Comparison of ENCODE assay signal across 16 cellular contexts in genomic region chr1:64950284-64950809, GRCh38. TPM values are rescaled to one million over a fixed set of nuclear protein-coding genes. Genes with fewer than 3 reads are reported as not detected.
DNase-seq lines count a peak whose midpoint lies in the region; ATAC-seq and TF ChIP-seq lines count a peak whose summit lies in the region.
"Had no signal": no experiment of that assay in that cellular context is flagged by ENCODE, and none has a peak within 500 bp of the region (broad histone marks: within the 10 kb centered on the region; RNA-seq: fewer than 3 reads in every experiment).

No MANE protein-coding gene starts in this region.

- CTCF ChIA-PET in activated CD8-positive, alpha-beta memory T cell treated with anti-CD3 and anti-CD28 coated beads, Interleukin-2, amount 10 ng/mL, durations not matched to agents 7 days and 5 days (lab: Charles Lee), result no interaction called here
- CTCF ChIA-PET in HEK293 (lab: Yijun Ruan, JAX), result interaction anchor here (0.7 kb wide), 1 partner anchor 70 kb away, joined by 3 read pairs; no protein-coding TSS in a partner anchor

- H3K36me3 Mint-ChIP-seq in activated CD8-positive, alpha-beta memory T cell treated with anti-CD3 and anti-CD28 coated beads, Interleukin-2, amount 10 ng/mL, durations not matched to agents 7 days and 5 days, result peaks cover 9% of the 10 kb centered on the region
- H3K36me3 Mint-ChIP-seq in activated naive CD8-positive, alpha-beta T cell treated with anti-CD3 and anti-CD28 coated beads, Interleukin-2, amount 50 U/mL, for 24 hours (ENCODE audit: low read depth), result peaks cover 1% of the 10 kb centered on the region
- H3K36me3 Mint-ChIP-seq in T-helper 2 cell treated with Interferon-gamma antibody and Interleukin-4, amounts not matched to agents 5 μg/mL and 100 μg/mL, for 36 hours (ENCODE audit: low read depth), result peaks cover 4% of the 10 kb centered on the region

- H3K4me1 ChIP-seq in HEK293 (ENCODE audit: control insufficient read depth, insufficient read depth, low read length), result peaks cover 11% of the 10 kb centered on the region; the same call in 1 of the 2 replicates
- H3K4me1 ChIP-seq in neutrophil (ENCODE audit: control insufficient read depth in 1 of 2, insufficient read depth in 1 of 2, low read depth in 1 of 2, low read length in 1 of 2), result peaks cover 10 to 28% of the 10 kb centered on the region in 2 experiments

- H3K27me3 ChIP-seq in neutrophil, result no peaks in the 10 kb centered on the region
- H3K27me3 ChIP-seq: left lung, spleen had no signal

- H3K36me3 ChIP-seq in HEK293 (ENCODE audit: control insufficient read depth in 2 of 2, insufficient read depth in 1 of 2, low read length in 2 of 2) (no peaks in the 10 kb centered on the region), neutrophil (no peaks in the 10 kb centered on the region)
- H3K36me3 ChIP-seq: left lung had no signal

- no peak for DNase-seq in activated CD8-positive, alpha-beta memory T cell treated with anti-CD3 and anti-CD28 coated beads, Interleukin-2, amount 10 ng/mL, durations not matched to agents 7 days and 5 days
- no peak for DNase-seq in activated CD8-positive, alpha-beta memory T cell treated with anti-CD3 and anti-CD28 coated beads, Interleukin-2, amount 50 U/mL, for 4 hours
- DNase-seq in activated naive CD8-positive, alpha-beta T cell treated with anti-CD3 and anti-CD28 coated beads, Interleukin-2, amount 50 U/mL, for 24 hours, result no peak
- no peak for DNase-seq in T-helper 2 cell treated with Interferon-gamma antibody and Interleukin-4, amounts not matched to agents 5 μg/mL and 100 μg/mL, for 36 hours (ENCODE audit: low spot score)
- DNase-seq: activated CD8-positive, alpha-beta memory T cell treated with anti-CD3 and anti-CD28 coated beads for 24 hours; foreskin fibroblast; Karpas-422; left lung; NCI-H226; SIG-M5; spleen; stimulated activated naive CD4-positive, alpha-beta T cell treated with Interleukin-2 at 50 U/mL for 16 hours had no signal

- TF ChIP-seq CTCF in HEK293 (tag by site-specific recombination; IDR thresholded peaks at IDR 0.05) (no peak), neutrophil (IDR thresholded peaks at IDR 0.05) (no peak)

- H3K9me3 ChIP-seq in HEK293 (ENCODE audit: control insufficient read depth, insufficient read depth, low read depth, low read length) (no peaks in the 10 kb centered on the region), neutrophil (no peaks in the 10 kb centered on the region)
- H3K9me3 ChIP-seq: left lung, spleen had no signal

- H3K27ac Mint-ChIP-seq in activated CD8-positive, alpha-beta memory T cell treated with anti-CD3 and anti-CD28 coated beads, Interleukin-2, amount 10 ng/mL, durations not matched to agents 7 days and 5 days, result peak overlapping the region; percentile 9
- H3K27ac Mint-ChIP-seq in activated naive CD8-positive, alpha-beta T cell treated with anti-CD3 and anti-CD28 coated beads, Interleukin-2, amount 50 U/mL, for 24 hours, result peak overlapping the region; percentile 56
- no peak overlapping the region for H3K27ac Mint-ChIP-seq in T-helper 2 cell treated with Interferon-gamma antibody and Interleukin-4, amounts not matched to agents 5 μg/mL and 100 μg/mL, for 36 hours

- ATAC-seq in activated CD8-positive, alpha-beta memory T cell treated with anti-CD3 and anti-CD28 coated beads, Interleukin-2, amount 10 ng/mL, durations not matched to agents 7 days and 5 days, result no peak
- no peak for ATAC-seq in activated naive CD8-positive, alpha-beta T cell treated with anti-CD3 and anti-CD28 coated beads, Interleukin-2, amount 50 U/mL, for 24 hours
- no peak for ATAC-seq in HG03432 (IDR thresholded peaks at IDR 0.05; ENCODE audit: unreplicated experiment)
- no peak for ATAC-seq in HG03457 (IDR thresholded peaks at IDR 0.05; ENCODE audit: unreplicated experiment)
- ATAC-seq: left lung had no signal

- peaks cover 61% of the 10 kb centered on the region for H3K4me1 Mint-ChIP-seq in activated CD8-positive, alpha-beta memory T cell treated with anti-CD3 and anti-CD28 coated beads, Interleukin-2, amount 10 ng/mL, durations not matched to agents 7 days and 5 days
- H3K4me1 Mint-ChIP-seq in activated naive CD8-positive, alpha-beta T cell treated with anti-CD3 and anti-CD28 coated beads, Interleukin-2, amount 50 U/mL, for 24 hours, result peaks cover 80% of the 10 kb centered on the region
- H3K4me1 Mint-ChIP-seq in T-helper 2 cell treated with Interferon-gamma antibody and Interleukin-4, amounts not matched to agents 5 μg/mL and 100 μg/mL, for 36 hours (ENCODE audit: low read depth), result peaks cover 50% of the 10 kb centered on the region

- POLR2A ChIA-PET in HEK293 (lab: Yijun Ruan, JAX), result no interaction called here

- no peaks in the 10 kb centered on the region for H3K9me3 Mint-ChIP-seq in activated CD8-positive, alpha-beta memory T cell treated with anti-CD3 and anti-CD28 coated beads, Interleukin-2, amount 10 ng/mL, durations not matched to agents 7 days and 5 days (ENCODE audit: low read depth)
- no peaks in the 10 kb centered on the region for H3K9me3 Mint-ChIP-seq in activated naive CD8-positive, alpha-beta T cell treated with anti-CD3 and anti-CD28 coated beads, Interleukin-2, amount 50 U/mL, for 24 hours
- H3K9me3 Mint-ChIP-seq in T-helper 2 cell treated with Interferon-gamma antibody and Interleukin-4, amounts not matched to agents 5 μg/mL and 100 μg/mL, for 36 hours, result no peaks in the 10 kb centered on the region

- no peak overlapping the region for H3K4me3 Mint-ChIP-seq in activated CD8-positive, alpha-beta memory T cell treated with anti-CD3 and anti-CD28 coated beads, Interleukin-2, amount 10 ng/mL, durations not matched to agents 7 days and 5 days
- H3K4me3 Mint-ChIP-seq in activated naive CD8-positive, alpha-beta T cell treated with anti-CD3 and anti-CD28 coated beads, Interleukin-2, amount 50 U/mL, for 24 hours, result no peak overlapping the region
- no peak overlapping the region for H3K4me3 Mint-ChIP-seq in T-helper 2 cell treated with Interferon-gamma antibody and Interleukin-4, amounts not matched to agents 5 μg/mL and 100 μg/mL, for 36 hours

- H3K4me3 ChIP-seq in HEK293 (ENCODE audit: low read depth, low read length) (no peak overlapping the region), neutrophil (ENCODE audit: low read depth in 1 of 2, low read length in 1 of 2) (no peak overlapping the region)
- H3K4me3 ChIP-seq: left lung had no signal

- no peaks in the 10 kb centered on the region for H3K27me3 Mint-ChIP-seq in activated CD8-positive, alpha-beta memory T cell treated with anti-CD3 and anti-CD28 coated beads, Interleukin-2, amount 10 ng/mL, durations not matched to agents 7 days and 5 days
- H3K27me3 Mint-ChIP-seq in activated naive CD8-positive, alpha-beta T cell treated with anti-CD3 and anti-CD28 coated beads, Interleukin-2, amount 50 U/mL, for 24 hours, result no peaks in the 10 kb centered on the region
- no peaks in the 10 kb centered on the region for H3K27me3 Mint-ChIP-seq in T-helper 2 cell treated with Interferon-gamma antibody and Interleukin-4, amounts not matched to agents 5 μg/mL and 100 μg/mL, for 36 hours (ENCODE audit: low read depth)

- H3K27ac ChIP-seq in HEK293 (ENCODE audit: extremely low read depth, low read depth, low read length), result no peak overlapping the region
- H3K27ac ChIP-seq in neutrophil, result peak overlapping the region; percentile 19

TF ChIP-seq in HEK293, 187 proteins besides CTCF, POLR2A, EP300 and RAD21 (continues in another document):
- no peak for TF ChIP-seq ZNF837 (tag by site-specific recombination; IDR thresholded peaks at IDR 0.05)
- 0 out of 2 replicates have a peak, but pooled peaks have one; percentile 19 for TF ChIP-seq ZNF600 (tag by site-specific recombination; IDR thresholded peaks at IDR 0.05)
- TF ChIP-seq ZNF785 (tag by site-specific recombination; IDR thresholded peaks at IDR 0.05), result no peak
- peak; percentile 36; the same call in 1 of the 2 replicates for TF ChIP-seq ZNF692 (tag by site-specific recombination; IDR thresholded peaks at IDR 0.05)
- peak; percentile 90 for TF ChIP-seq PRDM10 (tag by site-specific recombination; IDR thresholded peaks at IDR 0.05)
- TF ChIP-seq MZF1 (tag by site-specific recombination; IDR thresholded peaks at IDR 0.05; ENCODE audit: borderline replicate concordance), result peak; percentile 89
- no peak for TF ChIP-seq ZNF585B (tag by site-specific recombination; IDR thresholded peaks at IDR 0.05)

RNA-seq across cellular contexts. Expression of gene JAK1, which starts 16.0 kb away (rescaled TPM):
- total RNA-seq in activated CD8-positive, alpha-beta memory T cell treated with anti-CD3 and anti-CD28 coated beads, Interleukin-2, amount 10 ng/mL, durations not matched to agents 7 days and 5 days, result 100 to 1,000 TPM; 166 to 173 TPM
